Comparison of ENCODE assay signal across 8 cellular contexts in the genomic region with DNA sequence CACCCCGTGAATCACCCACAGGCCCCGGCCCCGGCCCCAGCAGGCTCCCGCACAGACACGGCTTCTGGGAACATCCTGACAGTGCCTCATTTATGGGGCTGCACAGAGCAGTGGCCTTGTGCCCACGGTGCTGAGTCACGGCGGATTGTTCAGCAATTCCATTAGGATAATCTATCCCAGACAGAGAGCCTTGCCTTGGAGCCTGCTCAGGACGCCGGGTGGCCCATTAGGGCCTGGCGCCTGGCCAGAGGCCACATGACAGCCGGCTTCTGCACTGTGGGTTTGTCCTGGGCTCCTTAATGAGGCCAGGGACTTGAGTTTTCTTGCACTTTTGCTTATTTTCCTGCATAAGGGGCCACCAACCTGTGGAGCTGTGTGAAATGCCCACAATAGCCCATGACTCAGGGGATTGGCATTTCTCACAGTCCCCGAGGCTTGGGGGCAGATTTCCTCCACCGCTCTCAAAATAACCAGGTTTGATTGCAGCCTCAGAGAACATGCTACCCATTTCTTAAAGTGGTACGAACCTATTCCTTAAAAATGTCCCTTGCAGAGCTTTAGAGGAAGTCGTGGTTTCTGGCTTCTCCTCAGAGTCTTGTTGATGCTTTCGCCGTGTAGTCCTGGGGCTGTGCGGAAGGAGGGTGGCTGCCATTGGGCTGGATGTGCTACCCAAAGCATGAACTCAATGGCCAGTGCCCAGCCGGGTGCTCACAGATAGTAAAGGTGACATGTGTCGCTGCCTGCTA. TPM values are rescaled to one million over a fixed set of nuclear protein-coding genes. Genes with fewer than 3 reads are reported as not detected.
A peak's percentile ranks its signal among the peaks of the same experiment; 100 is the strongest.
DNase-seq lines count a peak whose midpoint lies in the region; FAIRE-seq and TF ChIP-seq lines count a peak whose summit lies in the region.

No MANE protein-coding gene starts in this region.

- H3K9ac ChIP-seq in MM.1S (ENCODE audit: low read length): no peak overlapping the region

- no peaks in the 10 kb centered on the region for H3K36me3 ChIP-seq in MM.1S (replicated peaks; ENCODE audit: insufficient read depth, low read length)

- no peak for TF ChIP-seq POLR2A in GM12892 (IDR thresholded peaks at IDR 0.05; ENCODE audit: low read depth, low read length)

- 0 out of 2 replicates have a peak overlapping the region, but pooled peaks have one; percentile 7 for H2AFZ ChIP-seq in MM.1S (ENCODE audit: low read length)

- peaks cover 6% of the 10 kb centered on the region for H3K36me3 Mint-ChIP-seq in osteocyte (ENCODE audit: unreplicated experiment)

- peaks cover 12% of the 10 kb centered on the region for H3K4me1 ChIP-seq in MM.1S (ENCODE audit: low read length)

- no peaks in the 10 kb centered on the region for H3F3A ChIP-seq in MM.1S (ENCODE audit: insufficient read depth, low read length)

- H3K9me3 Mint-ChIP-seq in osteocyte (ENCODE audit: unreplicated experiment): no peaks in the 10 kb centered on the region

- DNase-seq in Caki2 (ENCODE audit: low read depth): peak; percentile 99
- peak; percentile 45 for DNase-seq in MM.1S
- DNase-seq in globus pallidus (ENCODE audit: low spot score): peak; percentile 89
- peak; percentile 96 for DNase-seq in osteocyte (ENCODE audit: extremely low spot score, unreplicated experiment)
- DNase-seq in GM12892 (ENCODE audit: insufficient read length): no peak
- no peak for DNase-seq in NCI-H1436 (lab: John Stamatoyannopoulos, UW)
- no peak for DNase-seq in NK-92 treated with Interleukin-12 subunit alpha and Interleukin-12 subunit beta, amount 100 ng/mL, for 24 hours (lab: John Stamatoyannopoulos, UW)

- H4K20me1 ChIP-seq in MM.1S (ENCODE audit: insufficient read depth, low read length): no peaks in the 10 kb centered on the region

- peaks cover 59% of the 10 kb centered on the region for H3K4me1 Mint-ChIP-seq in osteocyte (ENCODE audit: unreplicated experiment)

- no peak overlapping the region for H3K4me3 ChIP-seq in MM.1S (ENCODE audit: low read length)

- in situ Hi-C loops in Caki2 (cut with HindIII; ENCODE audit: low pct_unique_long_range_greater_than_20kb, low sequenced_read_pairs): no loop called here

- TF ChIP-seq CTCF in MM.1S (IDR thresholded peaks at IDR 0.05; ENCODE audit: low read length) (no peak), VCaP (conservative IDR thresholded peaks at IDR 0.05) (no peak), osteocyte (IDR thresholded peaks at IDR 0.05) (no peak)

- no peak for FAIRE-seq in GM12892 (lab: Jason Lieb, UNC)

- no peaks in the 10 kb centered on the region for H3K9me2 ChIP-seq in MM.1S (replicated peaks; ENCODE audit: insufficient read depth, low read length)

- no peaks in the 10 kb centered on the region for H3K79me2 ChIP-seq in MM.1S (ENCODE audit: low read length)

- H3K4me3 Mint-ChIP-seq in osteocyte (ENCODE audit: unreplicated experiment): peak overlapping the region; percentile 64

- no peaks in the 10 kb centered on the region for H3K9me3 ChIP-seq in MM.1S (replicated peaks; ENCODE audit: insufficient read depth, low read length)

- H3K27me3 Mint-ChIP-seq in osteocyte (ENCODE audit: unreplicated experiment): no peaks in the 10 kb centered on the region

- H3K27ac Mint-ChIP-seq in osteocyte (ENCODE audit: unreplicated experiment): peak overlapping the region; percentile 98

- peak overlapping the region; percentile 18; the same call in 1 of the 2 replicates for H3K4me2 ChIP-seq in MM.1S (ENCODE audit: low read depth, low read length)

- H3K27ac ChIP-seq in MM.1S (ENCODE audit: low read length): peak overlapping the region; percentile 42; the same call in 1 of the 2 replicates
- H3K27ac ChIP-seq in VCaP: peak overlapping the region; percentile 48

- H3K27me3 ChIP-seq in MM.1S (replicated peaks; ENCODE audit: insufficient read depth, low read length): no peaks in the 10 kb centered on the region

RNA-seq across cellular contexts. Expression of a gene that starts 19.0 kb away (rescaled TPM):
- total RNA-seq in Caki2 (2014; rRNA removed; shearing (Covaris generic); ENCODE audit: low replicate concordance): 7.3 and 8.3 TPM in 2 replicates
- 5.5 and 5.9 TPM in 2 replicates for total RNA-seq in osteocyte
- 0.23 TPM for polyA plus RNA-seq in GM12892 (2012; ENCODE audit: missing spikeins)

Comparison
In these comparisons a context has a peak if more than half of its experiments do, and no peak if none do; other contexts are left out.
1. DNase-seq: peak in Caki2 (single experiment), MM.1S (single experiment), globus pallidus (single experiment) and osteocyte (single experiment); none in GM12892 (single experiment), NCI-H1436 (single experiment) and NK-92 treated with Interleukin-12 subunit alpha and Interleukin-12 subunit beta, amount 100 ng/mL, for 24 hours (single experiment).